ENCODE assay signal across 8 cellular contexts in genomic region chr5:35617435-35618296, GRCh38. TPM values are rescaled to one million over a fixed set of nuclear protein-coding genes. Genes with fewer than 3 reads are reported as not detected.
DNase-seq lines count a peak whose midpoint lies in the region; ATAC-seq and TF ChIP-seq lines count a peak whose summit lies in the region.

TSS of gene SPEF2 (plus strand) at chr5:35617863. CDS start at chr5:35617998, 135 bp downstream.

- no peak within 1 kb of the TSS for H2BK120ac ChIP-seq in neuronal stem cell (ENCODE audit: low read depth, low read length)

- peak within 1 kb of the TSS; percentile 63 for H3K4me2 ChIP-seq in neuronal stem cell (ENCODE audit: insufficient read depth, low read length, poor library complexity, severe bottlenecking)

- ATAC-seq in GM19395 (IDR thresholded peaks at IDR 0.05; ENCODE audit: unreplicated experiment): peak; percentile 92

- H3K14ac ChIP-seq in neuronal stem cell (ENCODE audit: low read length): peak within 1 kb of the TSS; percentile 42

- no peak within 1 kb of the TSS for H2BK15ac ChIP-seq in neuronal stem cell (ENCODE audit: low read length)

- H3K27me3 ChIP-seq in BE2C (no peaks in the 10 kb centered on the region), HUES6 (ENCODE audit: control insufficient read depth, insufficient read depth, low read length) (peaks cover 49% of the 10 kb centered on the region), neuronal stem cell (ENCODE audit: control insufficient read depth in 3 of 3, insufficient read depth in 3 of 3, low read depth in 1 of 3, low read length in 3 of 3) (peaks cover 0 to 3% (median 0%) of the 10 kb centered on the region in 3 experiments)

- H3K4me3 ChIP-seq in BE2C (ENCODE audit: low read depth, low read length): peak within 1 kb of the TSS; percentile 75
- H3K4me3 ChIP-seq in HUES6 (ENCODE audit: low read depth, low read length): peak within 1 kb of the TSS; percentile 87
- peak within 1 kb of the TSS; percentile 86 to 89 for H3K4me3 ChIP-seq in neuronal stem cell (ENCODE audit: low read length in 2 of 2)

- H2AFZ ChIP-seq in neuronal stem cell (ENCODE audit: low read length): peak within 1 kb of the TSS; percentile 98

- H4K8ac ChIP-seq in neuronal stem cell (ENCODE audit: low read depth, low read length): no peak within 1 kb of the TSS

- H3K4me1 ChIP-seq in BE2C (no peaks in the 10 kb centered on the region), HUES6 (ENCODE audit: control insufficient read depth, insufficient read depth, low read length) (0 out of 2 replicates have a peak, but pooled peaks cover 3% of the 10 kb centered on the region), neuronal stem cell (ENCODE audit: control insufficient read depth in 2 of 2, insufficient read depth in 1 of 2, low read depth in 1 of 2, low read length in 2 of 2) (no peaks in the 10 kb centered on the region)

- H3K27ac ChIP-seq in HUES6 (ENCODE audit: low read depth, low read length): no peak within 1 kb of the TSS
- no peak within 1 kb of the TSS for H3K27ac ChIP-seq in neuronal stem cell (replicated peaks; ENCODE audit: low read length)

- H2BK5ac ChIP-seq in neuronal stem cell (ENCODE audit: low read length): no peak within 1 kb of the TSS

- H3K4ac ChIP-seq in neuronal stem cell (ENCODE audit: low read length): no peak within 1 kb of the TSS

- DNase-seq in BE2C (peak; percentile 81), SIG-M5 treated with dmso at 0.1 percent for 504 hours (lab: John Stamatoyannopoulos, UW; ENCODE audit: unreplicated experiment) (peak; percentile 96), germinal center (ENCODE audit: low spot score) (peak; percentile 24), neuronal stem cell (ENCODE audit: low spot score) (peak; percentile 83), stromal cell of bone marrow (ENCODE audit: low read depth) (peak; percentile 89)
- peak; percentile 82 for DNase-seq in activated naive CD4-positive, alpha-beta T cell treated with Interleukin-2 at 50 U/mL for 16 hours

- H3K9ac ChIP-seq in HUES6 (ENCODE audit: low read length) (peak within 1 kb of the TSS; percentile 58), neuronal stem cell (ENCODE audit: low read depth, low read length, poor library complexity) (peak within 1 kb of the TSS; percentile 89)

- H3K9me3 ChIP-seq in BE2C (no peaks in the 10 kb centered on the region), HUES6 (ENCODE audit: control insufficient read depth, insufficient read depth, low read depth, low read length) (no peaks in the 10 kb centered on the region), neuronal stem cell (replicated peaks in 1 of 2; ENCODE audit: control insufficient read depth in 2 of 2, insufficient read depth in 1 of 2, low read depth in 1 of 2, low read length in 2 of 2) (no peaks in the 10 kb centered on the region)

- H3K79me1 ChIP-seq in neuronal stem cell (ENCODE audit: low read depth, low read length): no peaks in the 10 kb centered on the region

- H2BK12ac ChIP-seq in neuronal stem cell (ENCODE audit: low read length): no peak within 1 kb of the TSS

- peak; percentile 75 for TF ChIP-seq CTCF in BE2C (IDR thresholded peaks at IDR 0.05; ENCODE audit: low read depth, low read length)

- no peaks in the 10 kb centered on the region for H3K36me3 ChIP-seq in BE2C
- H3K36me3 ChIP-seq in HUES6 (ENCODE audit: control insufficient read depth, insufficient read depth, low read length): no peaks in the 10 kb centered on the region
- H3K36me3 ChIP-seq in neuronal stem cell (replicated peaks in 1 of 2; ENCODE audit: control insufficient read depth in 2 of 2, insufficient read depth in 2 of 2, low read length in 2 of 2): no peaks in the 10 kb centered on the region

- H3K18ac ChIP-seq in neuronal stem cell (ENCODE audit: low read length): peak within 1 kb of the TSS; percentile 49

- no CpG with 5 or more reads among the region's 54 CpGs for WGBS in neuronal stem cell (ENCODE audit: extremely low coverage in 2 of 2, insufficient read length in 2 of 2, insufficient replicate concordance in 1 of 2), 2 donors

- H2AK5ac ChIP-seq in neuronal stem cell (ENCODE audit: low read depth, low read length): no peak within 1 kb of the TSS

- no peak within 1 kb of the TSS for H3K23ac ChIP-seq in neuronal stem cell (ENCODE audit: low read depth, low read length, poor library complexity)

- no peak within 1 kb of the TSS for H4K91ac ChIP-seq in neuronal stem cell (ENCODE audit: low read depth, low read length, poor library complexity)

RNA-seq across cellular contexts. Expression of gene SPEF2, which starts in this region (rescaled TPM):
- 1.2 TPM for polyA plus RNA-seq in BE2C (2012; ENCODE audit: insufficient read depth, insufficient read length, low read depth)
- polyA plus RNA-seq in neuronal stem cell (2013, experiment 1 of 2): 3.6 TPM
- polyA plus RNA-seq in neuronal stem cell (2013, experiment 2 of 2): 3.7 TPM

Comparison
In these comparisons a context has a peak if more than half of its experiments do, and no peak if none do; other contexts are left out.
1. DNase-seq: peak in every context shown above with its lines; median percentile 96 in SIG-M5 treated with dmso at 0.1 percent for 504 hours; 89 in stromal cell of bone marrow; 83 in neuronal stem cell; 82 in activated naive CD4-positive, alpha-beta T cell treated with Interleukin-2 at 50 U/mL for 16 hours; 81 in BE2C; 24 in germinal center.